In genomic region chr12:49567611-49568441, GRCh38 we compare ENCODE assay signal across 1 cellular context.
TF ChIP-seq lines count a peak whose summit lies in the region.

TSS of gene MCRS1 (minus strand) at chr12:49568142. CDS start at chr12:49566731, 1,411 bp downstream.

TF ChIP-seq in K562, 482 proteins besides CTCF, POLR2A, EP300 and RAD21 (continued from another document and continues in another):
- no peak for TF ChIP-seq CUX1 (CRISPR knock-in tag; IDR thresholded peaks at IDR 0.05)
- TF ChIP-seq TSC22D4 (tag; IDR thresholded peaks at IDR 0.05), result no peak
- TF ChIP-seq ZNF696 (CRISPR knock-in tag; conservative IDR thresholded peaks at IDR 0.05), result no peak
- no peak for TF ChIP-seq ZNF174 (CRISPR knock-in tag; IDR thresholded peaks at IDR 0.05)
- TF ChIP-seq POU5F1 (IDR thresholded peaks at IDR 0.05; ENCODE audit: borderline replicate concordance, low read depth, low read length, partially characterized antibody), result peak; percentile 40
- TF ChIP-seq HMGXB4 (CRISPR knock-in tag; IDR thresholded peaks at IDR 0.05), result no peak
- no peak for TF ChIP-seq RERE (CRISPR knock-in tag; IDR thresholded peaks at IDR 0.05; ENCODE audit: borderline replicate concordance)
- TF ChIP-seq ZMIZ1 (IDR thresholded peaks at IDR 0.05; ENCODE audit: low read depth in 2 of 2, low read length in 2 of 2), result no peak
- no peak for TF ChIP-seq HLTF (IDR thresholded peaks at IDR 0.05)
- no peak for TF ChIP-seq NR4A1 (CRISPR knock-in tag; IDR thresholded peaks at IDR 0.05)
- TF ChIP-seq NR4A1 (tag; IDR thresholded peaks at IDR 0.05), result 0 out of 2 replicates have a peak, but pooled peaks have one; percentile 33
- TF ChIP-seq NR3C1 (CRISPR knock-in tag; IDR thresholded peaks at IDR 0.05), result no peak
- 0 out of 2 replicates have a peak, but pooled peaks have one; percentile 72 for TF ChIP-seq SREBF2 (CRISPR knock-in tag; IDR thresholded peaks at IDR 0.05)
- no peak for TF ChIP-seq ZNF280A (IDR thresholded peaks at IDR 0.05; ENCODE audit: low read depth, partially characterized antibody)
- no peak for TF ChIP-seq ZNF354B (CRISPR knock-in tag; IDR thresholded peaks at IDR 0.05)
- 0 out of 2 replicates have a peak, but pooled peaks have one; percentile 2 for TF ChIP-seq ZKSCAN1 (IDR thresholded peaks at IDR 0.05; ENCODE audit: low read depth, low read length)
- TF ChIP-seq NCOA1 (IDR thresholded peaks at IDR 0.05; ENCODE audit: low read depth), result peak; percentile 52
- TF ChIP-seq SRSF3 (IDR thresholded peaks at IDR 0.05; ENCODE audit: insufficient read depth, low read length), result no peak
- no peak for TF ChIP-seq CHD7 (IDR thresholded peaks at IDR 0.05; ENCODE audit: low read depth, low read length)
